In the genomic region with DNA sequence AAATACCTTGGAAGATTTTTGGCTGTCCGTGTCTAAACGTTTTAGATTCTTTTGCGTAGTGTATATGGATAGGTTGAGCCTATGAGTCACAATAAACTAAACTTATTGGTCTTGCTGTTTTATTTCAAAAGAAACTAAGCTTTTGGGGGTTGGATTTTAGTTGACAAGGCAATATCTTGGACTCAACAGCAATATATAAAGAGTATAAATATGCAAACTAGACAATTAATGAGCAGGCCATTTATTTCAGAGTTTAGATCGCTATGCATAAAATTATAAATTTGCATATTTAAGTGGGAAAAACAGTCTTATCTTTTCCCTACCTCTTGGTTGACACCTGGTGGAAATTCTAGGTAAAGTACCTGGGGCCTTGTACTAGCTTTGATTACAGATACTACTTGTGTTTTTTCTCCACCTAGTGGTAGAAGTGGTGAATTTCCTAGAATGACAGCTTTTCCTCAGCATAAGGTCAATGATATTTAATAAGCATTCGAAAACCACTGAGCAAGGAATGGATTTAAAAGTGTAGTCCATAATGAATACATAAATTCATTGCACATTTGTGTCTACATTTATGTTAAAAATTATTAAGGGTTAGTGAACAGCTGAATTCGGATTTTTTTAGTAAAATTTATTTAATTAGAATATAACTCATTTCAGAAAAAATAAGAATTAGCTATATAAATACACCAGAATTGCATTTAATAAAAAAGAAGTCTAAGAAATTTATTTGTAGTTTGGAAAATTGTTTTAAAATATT, we compare ENCODE assay signal across 8 cellular contexts. TPM values are rescaled to one million over a fixed set of nuclear protein-coding genes. Genes with fewer than 3 reads are reported as not detected.
DNase-seq lines count a peak whose midpoint lies in the region; ATAC-seq, FAIRE-seq and TF ChIP-seq lines count a peak whose summit lies in the region.

No MANE protein-coding gene starts in this region.

- POLR2A ChIA-PET in WTC11 (lab: Charles Lee): interaction anchor here (0.8 to 3.6 kb wide), 2 partner anchors 105 to 159 kb away, joined by 4 to 35 read pairs; no protein-coding TSS in a partner anchor

- ATAC-seq in HG03378 (IDR thresholded peaks at IDR 0.05; ENCODE audit: unreplicated experiment) (peak; percentile 27), WTC11 (no peak)

- peak; percentile 67 for FAIRE-seq in GM12892 (lab: Jason Lieb, UNC)

- H3K9me3 Mint-ChIP-seq in WTC11: peaks cover 10% of the 10 kb centered on the region
- no peaks in the 10 kb centered on the region for H3K9me3 Mint-ChIP-seq in nephron

- CTCF ChIA-PET in WTC11 (lab: Charles Lee): interaction anchor here (0.6 to 6.1 kb wide), 58 partner anchors 9 to 910 kb away, joined by 3 to 109 read pairs (median 4); a partner anchor contains a TSS

- peaks cover 4% of the 10 kb centered on the region for H3K36me3 Mint-ChIP-seq in WTC11
- peaks cover 2% of the 10 kb centered on the region for H3K36me3 Mint-ChIP-seq in nephron (ENCODE audit: low read depth)

- H3K27me3 Mint-ChIP-seq in WTC11 (ENCODE audit: low read depth): no peaks in the 10 kb centered on the region
- no peaks in the 10 kb centered on the region for H3K27me3 Mint-ChIP-seq in nephron (ENCODE audit: low read depth)

- peak; percentile 82 for TF ChIP-seq CTCF in WTC11 (IDR thresholded peaks at IDR 0.05)
- TF ChIP-seq CTCF in nephron (IDR thresholded peaks at IDR 0.05; ENCODE audit: unreplicated experiment in 3 of 3): peak; percentile 96 to 99 (median 98)

- peak; percentile 90 for DNase-seq in Ammon's horn (ENCODE audit: low spot score)
- peak; percentile 23 for DNase-seq in GM12892 (ENCODE audit: insufficient read length)
- peak; percentile 81 for DNase-seq in NCI-H2227 treated with DMSO at 0.1 percent for 48 hours (lab: John Stamatoyannopoulos, UW)
- DNase-seq in WTC11 (ENCODE audit: low spot score): no peak
- peak; percentile 81 for DNase-seq in fibroblast of gingiva (ENCODE audit: low read depth)
- DNase-seq in NK-92 treated with Interleukin-12 subunit alpha and Interleukin-12 subunit beta, amount 100 ng/mL, for 24 hours (lab: John Stamatoyannopoulos, UW): no peak

- H3K27ac Mint-ChIP-seq in WTC11: peak overlapping the region; percentile 100
- H3K27ac Mint-ChIP-seq in nephron: peak overlapping the region; percentile 100

- H3K4me3 Mint-ChIP-seq in WTC11: peak overlapping the region; percentile 87
- H3K4me3 Mint-ChIP-seq in nephron: peak overlapping the region; percentile 92 to 97 (median 92)

- TF ChIP-seq POLR2A in GM12892 (IDR thresholded peaks at IDR 0.05; ENCODE audit: low read depth, low read length): no peak

- H3K4me1 Mint-ChIP-seq in WTC11: peaks cover 12% of the 10 kb centered on the region
- peaks cover 23% of the 10 kb centered on the region for H3K4me1 Mint-ChIP-seq in nephron

TF ChIP-seq in WTC11, 78 proteins besides CTCF, POLR2A, EP300 and RAD21:
- TF ChIP-seq MXD4 (CRISPR knock-in tag; IDR thresholded peaks at IDR 0.05; ENCODE audit: borderline replicate concordance) (no peak), ESRRA (CRISPR knock-in tag; IDR thresholded peaks at IDR 0.05; ENCODE audit: borderline replicate concordance) (no peak), MYBL2 (CRISPR knock-in tag; IDR thresholded peaks at IDR 0.05) (no peak), CREB1 (CRISPR knock-in tag; IDR thresholded peaks at IDR 0.05) (no peak), SMAD4 (CRISPR knock-in tag; IDR thresholded peaks at IDR 0.05) (no peak), TEAD1 (CRISPR knock-in tag; IDR thresholded peaks at IDR 0.05) (no peak), TCF7 (CRISPR knock-in tag; IDR thresholded peaks at IDR 0.05; ENCODE audit: low read depth) (no peak), NR2C2 (CRISPR knock-in tag; IDR thresholded peaks at IDR 0.05) (no peak), ETV6 (CRISPR knock-in tag; IDR thresholded peaks at IDR 0.05) (no peak), SMAD3 (CRISPR knock-in tag; IDR thresholded peaks at IDR 0.05; ENCODE audit: borderline replicate concordance) (no peak), FOXK1 (CRISPR knock-in tag; IDR thresholded peaks at IDR 0.05) (no peak), CREM (CRISPR knock-in tag; IDR thresholded peaks at IDR 0.05) (no peak)
- TF ChIP-seq, protein P1, sequence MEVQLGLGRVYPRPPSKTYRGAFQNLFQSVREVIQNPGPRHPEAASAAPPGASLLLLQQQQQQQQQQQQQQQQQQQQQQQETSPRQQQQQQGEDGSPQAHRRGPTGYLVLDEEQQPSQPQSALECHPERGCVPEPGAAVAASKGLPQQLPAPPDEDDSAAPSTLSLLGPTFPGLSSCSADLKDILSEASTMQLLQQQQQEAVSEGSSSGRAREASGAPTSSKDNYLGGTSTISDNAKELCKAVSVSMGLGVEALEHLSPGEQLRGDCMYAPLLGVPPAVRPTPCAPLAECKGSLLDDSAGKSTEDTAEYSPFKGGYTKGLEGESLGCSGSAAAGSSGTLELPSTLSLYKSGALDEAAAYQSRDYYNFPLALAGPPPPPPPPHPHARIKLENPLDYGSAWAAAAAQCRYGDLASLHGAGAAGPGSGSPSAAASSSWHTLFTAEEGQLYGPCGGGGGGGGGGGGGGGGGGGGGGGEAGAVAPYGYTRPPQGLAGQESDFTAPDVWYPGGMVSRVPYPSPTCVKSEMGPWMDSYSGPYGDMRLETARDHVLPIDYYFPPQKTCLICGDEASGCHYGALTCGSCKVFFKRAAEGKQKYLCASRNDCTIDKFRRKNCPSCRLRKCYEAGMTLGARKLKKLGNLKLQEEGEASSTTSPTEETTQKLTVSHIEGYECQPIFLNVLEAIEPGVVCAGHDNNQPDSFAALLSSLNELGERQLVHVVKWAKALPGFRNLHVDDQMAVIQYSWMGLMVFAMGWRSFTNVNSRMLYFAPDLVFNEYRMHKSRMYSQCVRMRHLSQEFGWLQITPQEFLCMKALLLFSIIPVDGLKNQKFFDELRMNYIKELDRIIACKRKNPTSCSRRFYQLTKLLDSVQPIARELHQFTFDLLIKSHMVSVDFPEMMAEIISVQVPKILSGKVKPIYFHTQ (CRISPR knock-in tag; IDR thresholded peaks at IDR 0.05): no peak
- TF ChIP-seq, protein P2, sequence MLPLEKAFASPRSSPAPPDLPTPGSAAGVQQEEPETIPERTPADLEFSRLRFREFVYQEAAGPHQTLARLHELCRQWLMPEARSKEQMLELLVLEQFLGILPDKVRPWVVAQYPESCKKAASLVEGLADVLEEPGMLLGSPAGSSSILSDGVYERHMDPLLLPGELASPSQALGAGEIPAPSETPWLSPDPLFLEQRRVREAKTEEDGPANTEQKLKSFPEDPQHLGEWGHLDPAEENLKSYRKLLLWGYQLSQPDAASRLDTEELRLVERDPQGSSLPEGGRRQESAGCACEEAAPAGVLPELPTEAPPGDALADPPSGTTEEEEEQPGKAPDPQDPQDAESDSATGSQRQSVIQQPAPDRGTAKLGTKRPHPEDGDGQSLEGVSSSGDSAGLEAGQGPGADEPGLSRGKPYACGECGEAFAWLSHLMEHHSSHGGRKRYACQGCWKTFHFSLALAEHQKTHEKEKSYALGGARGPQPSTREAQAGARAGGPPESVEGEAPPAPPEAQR (CRISPR knock-in tag; IDR thresholded peaks at IDR 0.05): no peak
- TF ChIP-seq, protein P3, sequence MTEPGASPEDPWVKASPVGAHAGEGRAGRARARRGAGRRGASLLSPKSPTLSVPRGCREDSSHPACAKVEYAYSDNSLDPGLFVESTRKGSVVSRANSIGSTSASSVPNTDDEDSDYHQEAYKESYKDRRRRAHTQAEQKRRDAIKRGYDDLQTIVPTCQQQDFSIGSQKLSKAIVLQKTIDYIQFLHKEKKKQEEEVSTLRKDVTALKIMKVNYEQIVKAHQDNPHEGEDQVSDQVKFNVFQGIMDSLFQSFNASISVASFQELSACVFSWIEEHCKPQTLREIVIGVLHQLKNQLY (CRISPR knock-in tag; IDR thresholded peaks at IDR 0.05): no peak
- TF ChIP-seq, protein P4, sequence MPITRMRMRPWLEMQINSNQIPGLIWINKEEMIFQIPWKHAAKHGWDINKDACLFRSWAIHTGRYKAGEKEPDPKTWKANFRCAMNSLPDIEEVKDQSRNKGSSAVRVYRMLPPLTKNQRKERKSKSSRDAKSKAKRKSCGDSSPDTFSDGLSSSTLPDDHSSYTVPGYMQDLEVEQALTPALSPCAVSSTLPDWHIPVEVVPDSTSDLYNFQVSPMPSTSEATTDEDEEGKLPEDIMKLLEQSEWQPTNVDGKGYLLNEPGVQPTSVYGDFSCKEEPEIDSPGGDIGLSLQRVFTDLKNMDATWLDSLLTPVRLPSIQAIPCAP (CRISPR knock-in tag; IDR thresholded peaks at IDR 0.05): no peak
- TF ChIP-seq, protein P5, sequence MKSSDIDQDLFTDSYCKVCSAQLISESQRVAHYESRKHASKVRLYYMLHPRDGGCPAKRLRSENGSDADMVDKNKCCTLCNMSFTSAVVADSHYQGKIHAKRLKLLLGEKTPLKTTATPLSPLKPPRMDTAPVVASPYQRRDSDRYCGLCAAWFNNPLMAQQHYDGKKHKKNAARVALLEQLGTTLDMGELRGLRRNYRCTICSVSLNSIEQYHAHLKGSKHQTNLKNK (CRISPR knock-in tag; IDR thresholded peaks at IDR 0.05): no peak

RNA-seq across cellular contexts. Expression of a gene that starts 1.7 kb away (rescaled TPM):
- polyA plus RNA-seq in GM12892 (2012; ENCODE audit: missing spikeins): 27.5 TPM
- 10.3 to 25.1 TPM (median 21.8 TPM) in 3 replicates for total RNA-seq in WTC11 (2021)

Comparison
In these comparisons a context has a peak if more than half of its experiments do, and no peak if none do; other contexts are left out.
1. DNase-seq: peak in Ammon's horn (single experiment), GM12892 (single experiment), NCI-H2227 treated with DMSO at 0.1 percent for 48 hours (single experiment) and fibroblast of gingiva (single experiment); none in WTC11 (single experiment) and NK-92 treated with Interleukin-12 subunit alpha and Interleukin-12 subunit beta, amount 100 ng/mL, for 24 hours (single experiment).